29 cellular contexts compared by ENCODE assay signal in the genomic region with DNA sequence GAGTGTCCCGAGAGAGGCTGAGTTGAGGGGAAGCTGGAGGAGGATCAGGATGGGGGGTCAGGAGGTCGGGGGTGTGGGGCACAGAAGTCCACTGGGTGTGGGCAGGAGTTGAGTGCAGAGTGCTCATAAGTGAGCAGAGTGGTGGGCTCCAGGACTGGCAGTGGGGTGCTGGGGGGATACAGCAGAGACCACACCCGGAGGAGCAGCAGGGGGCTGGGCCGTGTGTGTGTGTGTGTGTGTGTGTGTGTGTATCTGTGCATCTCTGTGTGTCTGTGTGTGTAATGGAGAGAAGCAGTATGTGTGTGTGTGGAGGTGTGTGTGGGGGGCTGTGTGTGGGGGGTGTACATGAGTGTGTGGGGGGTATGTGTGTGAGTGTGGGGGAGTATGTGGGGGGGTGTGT.
"Had no signal": no experiment of that assay in that cellular context is flagged by ENCODE, and none has a peak within 500 bp of the region (broad histone marks: within the 10 kb centered on the region; RNA-seq: fewer than 3 reads in every experiment).

No MANE protein-coding gene starts in this region.

- H3K9me3 Mint-ChIP-seq: natural killer cell treated with Interleukin-12 subunit alpha and Interleukin-12 subunit beta and Interleukin-15 and Interleukin-18, amount 100 ng/mL, for 72 hours; stimulated activated effector memory CD8-positive, alpha-beta T cell treated with anti-CD3 and anti-CD28 coated beads, Interleukin-12 subunit alpha, Interleukin-12 subunit beta, amount 100 ng/mL, for 72 hours; stimulated activated naive CD8-positive, alpha-beta T cell treated with anti-CD3 and anti-CD28 coated beads, Interleukin-15, Interleukin-2, amounts not matched to agents 100 ng/mL and 50 ng/mL, for 24 hours had no signal

- H3K27me3 Mint-ChIP-seq: stimulated activated naive CD8-positive, alpha-beta T cell treated with anti-CD3 and anti-CD28 coated beads, Interleukin-15, Interleukin-2, amounts not matched to agents 100 ng/mL and 50 ng/mL, for 24 hours had no signal

- H3K9me3 ChIP-seq: psoas muscle, right lobe of liver, thyroid gland, vagina had no signal

- H3K27ac Mint-ChIP-seq: naive thymus-derived CD8-positive, alpha-beta T cell; natural killer cell treated with Interleukin-12 subunit alpha and Interleukin-12 subunit beta and Interleukin-15 and Interleukin-18, amount 100 ng/mL, for 72 hours; nephron progenitor cell; progenitor cell of endocrine pancreas; stimulated activated effector memory CD8-positive, alpha-beta T cell treated with anti-CD3 and anti-CD28 coated beads, Interleukin-12 subunit alpha, Interleukin-12 subunit beta, amount 100 ng/mL, for 72 hours; stimulated activated naive B cell treated with anti-CD40 and anti-IgM and Interleukin-4, amounts not matched to agents 10 μg/mL and 1 μg/mL and 100 μg/mL, for 72 hours; stimulated activated naive CD8-positive, alpha-beta T cell treated with anti-CD3 and anti-CD28 coated beads, Interleukin-15, Interleukin-2, amounts not matched to agents 100 ng/mL and 50 ng/mL, for 24 hours had no signal

- H2AFZ ChIP-seq: parathyroid adenoma had no signal

- H3K36me3 ChIP-seq: ovary, right lobe of liver, sigmoid colon, stomach, thoracic aorta, thyroid gland, tibial nerve, upper lobe of left lung, vagina had no signal

- H3K36me3 Mint-ChIP-seq: naive thymus-derived CD8-positive, alpha-beta T cell; natural killer cell treated with Interleukin-12 subunit alpha and Interleukin-12 subunit beta and Interleukin-15 and Interleukin-18, amount 100 ng/mL, for 72 hours had no signal

- H3K4me1 Mint-ChIP-seq: nephron progenitor cell; neural crest cell; stimulated activated effector memory CD8-positive, alpha-beta T cell treated with anti-CD3 and anti-CD28 coated beads, Interleukin-12 subunit alpha, Interleukin-12 subunit beta, amount 100 ng/mL, for 72 hours had no signal

- H3K27ac ChIP-seq: ovary, parathyroid adenoma, psoas muscle, right lobe of liver, sigmoid colon, stomach, thoracic aorta, thyroid gland, tibial nerve, upper lobe of left lung, vagina had no signal

- H3K4me1 ChIP-seq: parathyroid adenoma, psoas muscle, right lobe of liver had no signal

- H3K27me3 ChIP-seq: ovary, right lobe of liver, thyroid gland, upper lobe of left lung, vagina had no signal

- H3K9ac ChIP-seq: parathyroid adenoma had no signal

- DNase-seq: naive thymus-derived CD8-positive, alpha-beta T cell; nephron progenitor cell; occipital lobe; ovary; posterior cingulate gyrus; psoas muscle; right cardiac atrium; right lobe of liver; sigmoid colon; small intestine; stimulated activated CD4-positive, alpha-beta T cell treated with anti-CD3 and anti-CD28 coated beads, Interleukin-15, amount 100 ng/mL, for 24 hours; stimulated activated CD4-positive, alpha-beta T cell treated with anti-CD3 and anti-CD28 coated beads, Interleukin-2, amount 100 ng/mL, for 24 hours; stimulated activated CD4-positive, alpha-beta T cell treated with anti-CD3 and anti-CD28 coated beads, Interleukin-2, amount 100 ng/mL, for 48 hours; stimulated activated CD4-positive, alpha-beta T cell treated with anti-CD3 and anti-CD28 coated beads, Interleukin-4, amount 100 ng/mL, for 24 hours; stimulated activated naive B cell treated with anti-CD40 and anti-IgM and Interleukin-4, amounts not matched to agents 10 μg/mL and 1 μg/mL and 100 μg/mL, for 72 hours; stimulated activated naive CD4-positive, alpha-beta T cell treated with Interleukin-2 at 50 U/mL for 16 hours; stomach; thyroid gland; trophoblast cell had no signal

- H3K4me3 ChIP-seq: ovary, psoas muscle, right lobe of liver, sigmoid colon, stomach, thoracic aorta, thyroid gland, tibial nerve, upper lobe of left lung, vagina had no signal

- ATAC-seq: naive thymus-derived CD8-positive, alpha-beta T cell; natural killer cell treated with Interleukin-12 subunit alpha and Interleukin-12 subunit beta and Interleukin-15 and Interleukin-18, amount 100 ng/mL, for 72 hours; psoas muscle; right lobe of liver; stimulated activated effector memory CD8-positive, alpha-beta T cell treated with anti-CD3 and anti-CD28 coated beads, Interleukin-12 subunit alpha, Interleukin-12 subunit beta, amount 100 ng/mL, for 72 hours; stimulated activated naive B cell treated with anti-CD40 and anti-IgM and Interleukin-4, amounts not matched to agents 10 μg/mL and 1 μg/mL and 100 μg/mL, for 72 hours had no signal

- H3K4me3 Mint-ChIP-seq: naive thymus-derived CD8-positive, alpha-beta T cell; natural killer cell treated with Interleukin-12 subunit alpha and Interleukin-12 subunit beta and Interleukin-15 and Interleukin-18, amount 100 ng/mL, for 72 hours; nephron progenitor cell; neural crest cell; stimulated activated effector memory CD8-positive, alpha-beta T cell treated with anti-CD3 and anti-CD28 coated beads, Interleukin-12 subunit alpha, Interleukin-12 subunit beta, amount 100 ng/mL, for 72 hours; stimulated activated naive B cell treated with anti-CD40 and anti-IgM and Interleukin-4, amounts not matched to agents 10 μg/mL and 1 μg/mL and 100 μg/mL, for 72 hours; stimulated activated naive CD8-positive, alpha-beta T cell treated with anti-CD3 and anti-CD28 coated beads, Interleukin-15, Interleukin-2, amounts not matched to agents 100 ng/mL and 50 ng/mL, for 24 hours had no signal
